ENCODE assay signal across 1 cellular context in the genomic region with DNA sequence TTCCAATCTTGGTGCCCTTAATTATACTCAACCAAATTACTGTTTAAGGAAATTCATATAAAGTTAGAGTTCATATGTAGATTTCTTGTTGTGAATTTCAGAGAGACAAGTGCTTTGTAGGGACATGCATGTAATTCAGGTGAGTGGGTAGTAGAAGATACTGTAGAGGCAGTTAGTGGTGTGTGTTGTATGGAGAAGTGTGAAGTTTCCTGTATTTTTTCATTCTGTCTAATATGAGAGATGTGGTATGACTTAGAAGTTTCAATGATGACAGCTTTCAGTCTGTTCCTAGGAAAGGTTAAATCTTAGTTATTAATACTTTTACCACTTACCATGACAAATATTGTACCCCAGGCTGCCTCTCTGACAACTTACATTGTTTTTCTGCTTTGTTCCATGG.
TF ChIP-seq lines count a peak whose summit lies in the region.

No MANE protein-coding gene starts in this region.

TF ChIP-seq in GM23338, 12 proteins besides CTCF, POLR2A, EP300 and RAD21:
- TF ChIP-seq, protein P1, sequence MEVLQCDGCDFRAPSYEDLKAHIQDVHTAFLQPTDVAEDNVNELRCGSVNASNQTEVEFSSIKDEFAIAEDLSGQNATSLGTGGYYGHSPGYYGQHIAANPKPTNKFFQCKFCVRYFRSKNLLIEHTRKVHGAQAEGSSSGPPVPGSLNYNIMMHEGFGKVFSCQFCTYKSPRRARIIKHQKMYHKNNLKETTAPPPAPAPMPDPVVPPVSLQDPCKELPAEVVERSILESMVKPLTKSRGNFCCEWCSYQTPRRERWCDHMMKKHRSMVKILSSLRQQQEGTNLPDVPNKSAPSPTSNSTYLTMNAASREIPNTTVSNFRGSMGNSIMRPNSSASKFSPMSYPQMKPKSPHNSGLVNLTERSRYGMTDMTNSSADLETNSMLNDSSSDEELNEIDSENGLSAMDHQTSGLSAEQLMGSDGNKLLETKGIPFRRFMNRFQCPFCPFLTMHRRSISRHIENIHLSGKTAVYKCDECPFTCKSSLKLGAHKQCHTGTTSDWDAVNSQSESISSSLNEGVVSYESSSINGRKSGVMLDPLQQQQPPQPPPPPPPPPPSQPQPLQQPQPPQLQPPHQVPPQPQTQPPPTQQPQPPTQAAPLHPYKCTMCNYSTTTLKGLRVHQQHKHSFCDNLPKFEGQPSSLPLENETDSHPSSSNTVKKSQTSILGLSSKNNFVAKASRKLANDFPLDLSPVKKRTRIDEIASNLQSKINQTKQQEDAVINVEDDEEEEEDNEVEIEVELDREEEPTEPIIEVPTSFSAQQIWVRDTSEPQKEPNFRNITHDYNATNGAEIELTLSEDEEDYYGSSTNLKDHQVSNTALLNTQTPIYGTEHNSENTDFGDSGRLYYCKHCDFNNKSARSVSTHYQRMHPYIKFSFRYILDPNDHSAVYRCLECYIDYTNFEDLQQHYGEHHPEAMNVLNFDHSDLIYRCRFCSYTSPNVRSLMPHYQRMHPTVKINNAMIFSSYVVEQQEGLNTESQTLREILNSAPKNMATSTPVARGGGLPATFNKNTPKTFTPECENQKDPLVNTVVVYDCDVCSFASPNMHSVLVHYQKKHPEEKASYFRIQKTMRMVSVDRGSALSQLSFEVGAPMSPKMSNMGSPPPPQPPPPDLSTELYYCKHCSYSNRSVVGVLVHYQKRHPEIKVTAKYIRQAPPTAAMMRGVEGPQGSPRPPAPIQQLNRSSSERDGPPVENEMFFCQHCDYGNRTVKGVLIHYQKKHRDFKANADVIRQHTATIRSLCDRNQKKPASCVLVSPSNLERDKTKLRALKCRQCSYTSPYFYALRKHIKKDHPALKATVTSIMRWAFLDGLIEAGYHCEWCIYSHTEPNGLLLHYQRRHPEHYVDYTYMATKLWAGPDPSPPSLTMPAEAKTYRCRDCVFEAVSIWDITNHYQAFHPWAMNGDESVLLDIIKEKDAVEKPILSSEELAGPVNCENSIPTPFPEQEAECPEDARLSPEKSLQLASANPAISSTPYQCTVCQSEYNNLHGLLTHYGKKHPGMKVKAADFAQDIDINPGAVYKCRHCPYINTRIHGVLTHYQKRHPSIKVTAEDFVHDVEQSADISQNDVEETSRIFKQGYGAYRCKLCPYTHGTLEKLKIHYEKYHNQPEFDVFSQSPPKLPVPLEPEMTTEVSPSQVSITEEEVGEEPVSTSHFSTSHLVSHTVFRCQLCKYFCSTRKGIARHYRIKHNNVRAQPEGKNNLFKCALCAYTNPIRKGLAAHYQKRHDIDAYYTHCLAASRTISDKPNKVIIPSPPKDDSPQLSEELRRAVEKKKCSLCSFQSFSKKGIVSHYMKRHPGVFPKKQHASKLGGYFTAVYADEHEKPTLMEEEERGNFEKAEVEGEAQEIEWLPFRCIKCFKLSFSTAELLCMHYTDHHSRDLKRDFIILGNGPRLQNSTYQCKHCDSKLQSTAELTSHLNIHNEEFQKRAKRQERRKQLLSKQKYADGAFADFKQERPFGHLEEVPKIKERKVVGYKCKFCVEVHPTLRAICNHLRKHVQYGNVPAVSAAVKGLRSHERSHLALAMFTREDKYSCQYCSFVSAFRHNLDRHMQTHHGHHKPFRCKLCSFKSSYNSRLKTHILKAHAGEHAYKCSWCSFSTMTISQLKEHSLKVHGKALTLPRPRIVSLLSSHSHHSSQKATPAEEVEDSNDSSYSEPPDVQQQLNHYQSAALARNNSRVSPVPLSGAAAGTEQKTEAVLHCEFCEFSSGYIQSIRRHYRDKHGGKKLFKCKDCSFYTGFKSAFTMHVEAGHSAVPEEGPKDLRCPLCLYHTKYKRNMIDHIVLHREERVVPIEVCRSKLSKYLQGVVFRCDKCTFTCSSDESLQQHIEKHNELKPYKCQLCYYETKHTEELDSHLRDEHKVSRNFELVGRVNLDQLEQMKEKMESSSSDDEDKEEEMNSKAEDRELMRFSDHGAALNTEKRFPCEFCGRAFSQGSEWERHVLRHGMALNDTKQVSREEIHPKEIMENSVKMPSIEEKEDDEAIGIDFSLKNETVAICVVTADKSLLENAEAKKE (CRISPR knock-in tag; IDR thresholded peaks at IDR 0.05), result no peak
- TF ChIP-seq EZH2 (IDR thresholded peaks at IDR 0.05; ENCODE audit: low read depth, unreplicated experiment), result no peak
- no peak for TF ChIP-seq JUNB (IDR thresholded peaks at IDR 0.05; ENCODE audit: unreplicated experiment)
- no peak for TF ChIP-seq NANOG (IDR thresholded peaks at IDR 0.05; ENCODE audit: borderline replicate concordance)
- no peak for TF ChIP-seq ZNF331 (CRISPR knock-in tag; IDR thresholded peaks at IDR 0.05; ENCODE audit: low read depth)
- TF ChIP-seq, protein P2, sequence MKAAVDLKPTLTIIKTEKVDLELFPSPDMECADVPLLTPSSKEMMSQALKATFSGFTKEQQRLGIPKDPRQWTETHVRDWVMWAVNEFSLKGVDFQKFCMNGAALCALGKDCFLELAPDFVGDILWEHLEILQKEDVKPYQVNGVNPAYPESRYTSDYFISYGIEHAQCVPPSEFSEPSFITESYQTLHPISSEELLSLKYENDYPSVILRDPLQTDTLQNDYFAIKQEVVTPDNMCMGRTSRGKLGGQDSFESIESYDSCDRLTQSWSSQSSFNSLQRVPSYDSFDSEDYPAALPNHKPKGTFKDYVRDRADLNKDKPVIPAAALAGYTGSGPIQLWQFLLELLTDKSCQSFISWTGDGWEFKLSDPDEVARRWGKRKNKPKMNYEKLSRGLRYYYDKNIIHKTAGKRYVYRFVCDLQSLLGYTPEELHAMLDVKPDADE (IDR thresholded peaks at IDR 0.05), result no peak
- TF ChIP-seq STAT1 (IDR thresholded peaks at IDR 0.05; ENCODE audit: unreplicated experiment), result no peak
- no peak for TF ChIP-seq CREB1 (CRISPR knock-in tag; IDR thresholded peaks at IDR 0.05; ENCODE audit: low read depth)
- TF ChIP-seq, protein P3, sequence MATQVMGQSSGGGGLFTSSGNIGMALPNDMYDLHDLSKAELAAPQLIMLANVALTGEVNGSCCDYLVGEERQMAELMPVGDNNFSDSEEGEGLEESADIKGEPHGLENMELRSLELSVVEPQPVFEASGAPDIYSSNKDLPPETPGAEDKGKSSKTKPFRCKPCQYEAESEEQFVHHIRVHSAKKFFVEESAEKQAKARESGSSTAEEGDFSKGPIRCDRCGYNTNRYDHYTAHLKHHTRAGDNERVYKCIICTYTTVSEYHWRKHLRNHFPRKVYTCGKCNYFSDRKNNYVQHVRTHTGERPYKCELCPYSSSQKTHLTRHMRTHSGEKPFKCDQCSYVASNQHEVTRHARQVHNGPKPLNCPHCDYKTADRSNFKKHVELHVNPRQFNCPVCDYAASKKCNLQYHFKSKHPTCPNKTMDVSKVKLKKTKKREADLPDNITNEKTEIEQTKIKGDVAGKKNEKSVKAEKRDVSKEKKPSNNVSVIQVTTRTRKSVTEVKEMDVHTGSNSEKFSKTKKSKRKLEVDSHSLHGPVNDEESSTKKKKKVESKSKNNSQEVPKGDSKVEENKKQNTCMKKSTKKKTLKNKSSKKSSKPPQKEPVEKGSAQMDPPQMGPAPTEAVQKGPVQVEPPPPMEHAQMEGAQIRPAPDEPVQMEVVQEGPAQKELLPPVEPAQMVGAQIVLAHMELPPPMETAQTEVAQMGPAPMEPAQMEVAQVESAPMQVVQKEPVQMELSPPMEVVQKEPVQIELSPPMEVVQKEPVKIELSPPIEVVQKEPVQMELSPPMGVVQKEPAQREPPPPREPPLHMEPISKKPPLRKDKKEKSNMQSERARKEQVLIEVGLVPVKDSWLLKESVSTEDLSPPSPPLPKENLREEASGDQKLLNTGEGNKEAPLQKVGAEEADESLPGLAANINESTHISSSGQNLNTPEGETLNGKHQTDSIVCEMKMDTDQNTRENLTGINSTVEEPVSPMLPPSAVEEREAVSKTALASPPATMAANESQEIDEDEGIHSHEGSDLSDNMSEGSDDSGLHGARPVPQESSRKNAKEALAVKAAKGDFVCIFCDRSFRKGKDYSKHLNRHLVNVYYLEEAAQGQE (IDR thresholded peaks at IDR 0.05; ENCODE audit: unreplicated experiment), result no peak
- TF ChIP-seq ZNF114 (CRISPR knock-in tag; IDR thresholded peaks at IDR 0.05), result no peak
- no peak for TF ChIP-seq POLR2AphosphoS5 (IDR thresholded peaks at IDR 0.05; ENCODE audit: low read depth)
- TF ChIP-seq EZH2phosphoT487 (IDR thresholded peaks at IDR 0.05; ENCODE audit: unreplicated experiment), result no peak
